ENCODE assay signal across 28 cellular contexts in genomic region chr9:113708821-113709713, GRCh38.
A peak's percentile ranks its signal among the peaks of the same experiment; 100 is the strongest.
DNase-seq lines count a peak whose midpoint lies in the region; ATAC-seq and TF ChIP-seq lines count a peak whose summit lies in the region.
"Had no signal": no experiment of that assay in that cellular context is flagged by ENCODE, and none has a peak within 500 bp of the region (broad histone marks: within the 10 kb centered on the region; RNA-seq: fewer than 3 reads in every experiment).

No MANE protein-coding gene starts in this region.

- TF ChIP-seq CTCF in WTC11 (IDR thresholded peaks at IDR 0.05), result no peak
- TF ChIP-seq CTCF in endodermal cell (conservative IDR thresholded peaks at IDR 0.05), result no peak

- peaks cover 19% of the 10 kb centered on the region for H3K36me3 Mint-ChIP-seq in WTC11
- peaks cover 7% of the 10 kb centered on the region for H3K36me3 Mint-ChIP-seq in endodermal cell (ENCODE audit: low read depth)
- H3K36me3 Mint-ChIP-seq: activated CD4-positive, alpha-beta memory T cell treated with anti-CD3 and anti-CD28 coated beads for 36 hours; activated naive CD8-positive, alpha-beta T cell treated with anti-CD3 and anti-CD28 coated beads for 36 hours had no signal

- H3K4me3 Mint-ChIP-seq in WTC11, result no peak overlapping the region
- H3K4me3 Mint-ChIP-seq in endodermal cell, result no peak overlapping the region
- H3K4me3 Mint-ChIP-seq: activated CD4-positive, alpha-beta memory T cell treated with anti-CD3 and anti-CD28 coated beads for 36 hours; activated naive CD8-positive, alpha-beta T cell treated with anti-CD3 and anti-CD28 coated beads for 36 hours; neural crest cell had no signal

- H3K36me3 ChIP-seq in endodermal cell (ENCODE audit: control insufficient read depth, insufficient read depth, low read length), result no peaks in the 10 kb centered on the region
- H3K36me3 ChIP-seq: ascending aorta, BLaER1, gastroesophageal sphincter, sigmoid colon, transverse colon had no signal

- peaks cover 18% of the 10 kb centered on the region for H3K9me3 ChIP-seq in endodermal cell (ENCODE audit: control insufficient read depth, low read length)
- H3K9me3 ChIP-seq: ascending aorta, sigmoid colon, transverse colon had no signal

- H3K9me3 Mint-ChIP-seq in WTC11 (peaks cover 26% of the 10 kb centered on the region), endodermal cell (peaks cover 23% of the 10 kb centered on the region)

- CTCF ChIA-PET in WTC11 (lab: Charles Lee), result interaction anchor here (0.8 to 0.9 kb wide), 2 partner anchors 27 to 54 kb away, joined by 3 to 4 read pairs; no protein-coding TSS in a partner anchor

- peaks cover 12% of the 10 kb centered on the region for H3K4me1 ChIP-seq in endodermal cell (ENCODE audit: control insufficient read depth, insufficient read depth, low read length)
- H3K4me1 ChIP-seq: ascending aorta, gastroesophageal sphincter, sigmoid colon, transverse colon had no signal

- H3K9ac ChIP-seq in endodermal cell (ENCODE audit: extremely low read depth, low read length, poor library complexity, severe bottlenecking), result no peak overlapping the region
- H3K9ac ChIP-seq: BLaER1 had no signal

- 75 to 78% methylated on average over 7 of the region's 7 CpGs for WGBS in endodermal cell (ENCODE audit: insufficient coverage in 1 of 2, insufficient read length in 1 of 2), 2 experiments

- no peaks in the 10 kb centered on the region for H3K27me3 ChIP-seq in endodermal cell (ENCODE audit: control insufficient read depth, insufficient read depth, low read length, poor library complexity, severe bottlenecking)
- H3K27me3 ChIP-seq: ascending aorta, BLaER1, gastroesophageal sphincter, sigmoid colon, transverse colon had no signal

- H3K27ac Mint-ChIP-seq in WTC11, result no peak overlapping the region
- H3K27ac Mint-ChIP-seq in endodermal cell, result no peak overlapping the region
- H3K27ac Mint-ChIP-seq: activated CD4-positive, alpha-beta memory T cell treated with anti-CD3 and anti-CD28 coated beads for 36 hours; activated naive CD8-positive, alpha-beta T cell treated with anti-CD3 and anti-CD28 coated beads for 36 hours had no signal

- H3K4me3 ChIP-seq in endodermal cell (ENCODE audit: low read length), result no peak overlapping the region
- H3K4me3 ChIP-seq: ascending aorta, BLaER1, gastroesophageal sphincter, sigmoid colon, transverse colon had no signal

- ATAC-seq in WTC11, result peak; percentile 41
- ATAC-seq in left lobe of liver, result peak; percentile 73
- no peak for ATAC-seq in GM21737 (IDR thresholded peaks at IDR 0.05; ENCODE audit: unreplicated experiment)
- ATAC-seq: gastroesophageal sphincter, HCT116, left cardiac atrium, Panc1 had no signal

- DNase-seq in WTC11 (ENCODE audit: low spot score) (no peak), endodermal cell (peak; percentile 63), left lobe of liver (ENCODE audit: low spot score) (peak; percentile 82), renal cortical epithelial cell (ENCODE audit: low read depth) (peak; percentile 46), H4 (ENCODE audit: low spot score) (no peak), COLO829 (ENCODE audit: low spot score) (no peak)
- DNase-seq in stimulated activated CD4-positive, alpha-beta T cell treated with anti-CD3 and anti-CD28 coated beads, Interleukin-15, amount 100 ng/mL, for 24 hours, result no peak
- DNase-seq: activated CD4-positive, alpha-beta memory T cell treated with anti-CD3 and anti-CD28 coated beads for 36 hours; activated CD4-positive, alpha-beta T cell treated with anti-CD3 and anti-CD28 coated beads for 1 hour; activated effector memory CD4-positive, alpha-beta T cell treated with anti-CD3 and anti-CD28 coated beads, Interleukin-2, amount 50 U/mL, for 16 hours; activated naive CD8-positive, alpha-beta T cell treated with anti-CD3 and anti-CD28 coated beads for 36 hours; activated T-cell treated with anti-CD3 and anti-CD28 coated beads, Interleukin-2, amount 50 U/mL, for 1 hour; cortex of kidney; left cardiac atrium; mesenchymal stem cell; posterior cingulate gyrus; SHP77 treated with DMSO at 0.1 percent for 48 hours; sigmoid colon; stimulated activated CD4-positive, alpha-beta T cell treated with anti-CD3 and anti-CD28 coated beads, Interleukin-12 subunit alpha, Interleukin-12 subunit beta, amount 100 ng/mL, for 4 hours; stimulated activated CD4-positive, alpha-beta T cell treated with anti-CD3 and anti-CD28 coated beads, Interleukin-4, amount 100 ng/mL, for 24 hours; transverse colon had no signal

- H3K27ac ChIP-seq in endodermal cell (ENCODE audit: low read depth, low read length), result no peak overlapping the region
- H3K27ac ChIP-seq: ascending aorta, BLaER1, gastroesophageal sphincter, sigmoid colon, transverse colon had no signal

- peaks cover 40% of the 10 kb centered on the region for H3K4me1 Mint-ChIP-seq in WTC11
- peaks cover 19% of the 10 kb centered on the region for H3K4me1 Mint-ChIP-seq in endodermal cell
- H3K4me1 Mint-ChIP-seq: activated naive CD8-positive, alpha-beta T cell treated with anti-CD3 and anti-CD28 coated beads for 36 hours had no signal

- H3K27me3 Mint-ChIP-seq in WTC11 (ENCODE audit: low read depth), result peaks cover 4% of the 10 kb centered on the region
- H3K27me3 Mint-ChIP-seq in endodermal cell (ENCODE audit: insufficient read depth), result peaks cover 6% of the 10 kb centered on the region
- H3K27me3 Mint-ChIP-seq: activated CD4-positive, alpha-beta memory T cell treated with anti-CD3 and anti-CD28 coated beads for 36 hours had no signal

- POLR2A ChIA-PET in WTC11 (lab: Charles Lee), result no interaction called here

TF ChIP-seq in WTC11, 78 proteins besides CTCF, POLR2A, EP300 and RAD21 (continues in another document):
- TF ChIP-seq PRRX2 (CRISPR knock-in tag; IDR thresholded peaks at IDR 0.05) (no peak), ZSCAN18 (CRISPR knock-in tag; IDR thresholded peaks at IDR 0.05) (no peak), ARID4B (CRISPR knock-in tag; IDR thresholded peaks at IDR 0.05; ENCODE audit: borderline replicate concordance) (no peak), SMAD4 (CRISPR knock-in tag; IDR thresholded peaks at IDR 0.05) (no peak), FOXJ3 (CRISPR knock-in tag; IDR thresholded peaks at IDR 0.05; ENCODE audit: borderline replicate concordance) (no peak), MXD4 (CRISPR knock-in tag; IDR thresholded peaks at IDR 0.05; ENCODE audit: borderline replicate concordance) (no peak), JAZF1 (CRISPR knock-in tag; IDR thresholded peaks at IDR 0.05) (no peak), ATF6 (CRISPR knock-in tag; IDR thresholded peaks at IDR 0.05) (no peak), NR1H2 (CRISPR knock-in tag; IDR thresholded peaks at IDR 0.05) (no peak)

Comparison
In these comparisons a context has a peak if more than half of its experiments do, and no peak if none do; other contexts are left out.
1. DNase-seq: peak in endodermal cell (single experiment), left lobe of liver (single experiment) and renal cortical epithelial cell (single experiment); none in WTC11 (single experiment), stimulated activated CD4-positive, alpha-beta T cell treated with anti-CD3 and anti-CD28 coated beads, Interleukin-15, amount 100 ng/mL, for 24 hours (single experiment), H4 (single experiment) and COLO829 (single experiment).